ENCODE assay signal across 23 cellular contexts in genomic region chr11:134879931-134880330, GRCh38.
"Had no signal": no experiment of that assay in that cellular context is flagged by ENCODE, and none has a peak within 500 bp of the region (broad histone marks: within the 10 kb centered on the region; RNA-seq: fewer than 3 reads in every experiment).

No MANE protein-coding gene starts in this region.

- H3K4me3 Mint-ChIP-seq: dendritic cell treated with granulocyte-macrophage colony-stimulating factor and Interleukin-4, amounts not matched to agents 40 ng/mL and 50 ng/mL, for 4 days; effector memory CD8-positive, alpha-beta T cell; endodermal cell had no signal

- ATAC-seq: effector memory CD8-positive, alpha-beta T cell; esophagus mucosa; foreskin keratinocyte; gastrocnemius medialis; gastroesophageal sphincter; heart left ventricle; heart right ventricle had no signal

- H3K27me3 ChIP-seq: colonic mucosa, foreskin keratinocyte, gastrocnemius medialis had no signal

- H3K4me1 ChIP-seq: colonic mucosa, esophagus squamous epithelium, foreskin keratinocyte, gastrocnemius medialis, gastroesophageal sphincter, heart left ventricle, heart right ventricle had no signal

- DNase-seq: colonic mucosa; cortex of kidney; dermis blood vessel endothelial cell; dorsolateral prefrontal cortex; effector CD4-positive, alpha-beta T cell; effector CD8-positive, alpha-beta T cell; effector memory CD4-positive, alpha-beta T cell; effector memory CD8-positive, alpha-beta T cell; endodermal cell; erythroblast; esophagus squamous epithelium; foreskin fibroblast; foreskin keratinocyte; foreskin melanocyte; gastrocnemius medialis; glutamatergic neuron; heart left ventricle; heart right ventricle had no signal

- H3K36me3 ChIP-seq: colonic mucosa, esophagus squamous epithelium, gastrocnemius medialis, gastroesophageal sphincter, heart left ventricle, heart right ventricle had no signal

- H3K27ac ChIP-seq: colonic mucosa, coronary artery, dorsolateral prefrontal cortex, epithelial cell of prostate, esophagus squamous epithelium, foreskin keratinocyte, gastrocnemius medialis, gastroesophageal sphincter, heart left ventricle, heart right ventricle had no signal

- H3K27ac Mint-ChIP-seq: dendritic cell treated with granulocyte-macrophage colony-stimulating factor and Interleukin-4, amounts not matched to agents 40 ng/mL and 50 ng/mL, for 4 days; effector memory CD8-positive, alpha-beta T cell; endodermal cell had no signal

- H3K4me3 ChIP-seq: colonic mucosa, coronary artery, dorsolateral prefrontal cortex, esophagus squamous epithelium, gastrocnemius medialis, gastroesophageal sphincter, heart left ventricle, heart right ventricle had no signal

- H3K9me3 ChIP-seq: colonic mucosa, esophagus squamous epithelium, gastrocnemius medialis, gastroesophageal sphincter, heart left ventricle, heart right ventricle had no signal

- H3K4me1 Mint-ChIP-seq: endodermal cell had no signal

- H3K9me3 Mint-ChIP-seq: dendritic cell treated with granulocyte-macrophage colony-stimulating factor and Interleukin-4, amounts not matched to agents 40 ng/mL and 50 ng/mL, for 4 days; effector memory CD8-positive, alpha-beta T cell; endodermal cell had no signal
